8 cellular contexts compared by ENCODE assay signal in the genomic region with DNA sequence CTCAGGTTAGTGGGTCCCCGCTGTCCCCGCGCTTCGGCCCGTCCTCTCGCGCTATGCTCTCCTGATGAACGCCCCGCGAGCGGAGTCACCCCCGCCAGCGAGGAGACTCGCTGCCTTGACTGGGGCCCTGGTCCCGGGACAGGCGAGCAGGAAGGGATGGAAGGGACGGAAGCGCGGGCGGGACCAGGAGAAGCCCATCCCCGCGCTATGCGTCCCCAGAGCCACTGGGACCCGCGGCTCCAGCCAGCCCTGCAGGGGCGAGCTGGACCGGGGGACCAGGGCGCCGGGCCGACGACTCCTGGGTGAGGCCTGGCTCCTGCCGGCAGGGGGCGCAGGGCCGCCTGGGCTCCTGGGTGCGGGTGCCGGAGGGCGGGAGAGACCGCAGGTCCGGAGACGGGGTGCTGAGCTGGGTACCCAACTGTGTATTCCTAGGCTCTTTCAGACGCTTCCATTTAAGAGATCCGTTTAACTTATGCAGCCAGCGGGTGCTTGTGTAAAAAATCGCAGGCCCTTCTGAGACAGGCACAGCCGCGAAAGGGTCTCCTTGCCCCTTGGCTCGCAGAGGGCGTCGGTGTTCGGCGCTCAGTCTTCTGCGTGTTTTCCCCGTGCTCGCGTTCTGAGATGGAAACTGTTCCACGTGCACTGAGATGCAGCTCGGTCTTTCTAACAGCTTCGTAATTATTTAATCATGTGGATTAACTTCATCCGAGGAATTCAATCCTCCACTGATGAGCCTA. TPM values are rescaled to one million over a fixed set of nuclear protein-coding genes. Genes with fewer than 3 reads are reported as not detected.
DNase-seq lines count a peak whose midpoint lies in the region; TF ChIP-seq lines count a peak whose summit lies in the region.

No MANE protein-coding gene starts in this region.

- H3K4me3 ChIP-seq in GM12864 (ENCODE audit: low read depth, low read length), result peak overlapping the region; percentile 77

- DNase-seq in GM12864 (ENCODE audit: low read depth), result no peak
- DNase-seq in HEK293T (ENCODE audit: extremely low spot score), result peak; percentile 81
- peak; percentile 60 for DNase-seq in NCI-H1092 (lab: John Stamatoyannopoulos, UW)
- peak; percentile 64 to 67 for DNase-seq in activated CD4-positive, alpha-beta T cell treated with anti-CD3 and anti-CD28 coated beads for 24 hours (ENCODE audit: low read depth in 2 of 2)
- DNase-seq in cerebellum (ENCODE audit: low spot score), result peak; percentile 71
- DNase-seq in kidney glomerular epithelial cell (lab: John Stamatoyannopoulos, UW), result peak; percentile 76
- peak; percentile 59 to 79 for DNase-seq in stimulated activated CD4-positive, alpha-beta T cell treated with anti-CD3 and anti-CD28 coated beads, Interleukin-15, amount 100 ng/mL, for 1 hour (ENCODE audit: low read depth in 1 of 2, low spot score in 1 of 2)
- DNase-seq in NCI-H1105 (lab: John Stamatoyannopoulos, UW), result no peak

- POLR2A ChIA-PET in HEK293T (lab: Yijun Ruan, JAX), result no interaction called here

- CTCF ChIA-PET in HEK293T (lab: Yijun Ruan, JAX), result interaction anchor here (0.6 to 1.5 kb wide), 8 partner anchors 8 to 153 kb away, joined by 3 to 5 read pairs (median 3); no protein-coding TSS in a partner anchor

- TF ChIP-seq CTCF in GM12864 (IDR thresholded peaks at IDR 0.05; ENCODE audit: low read depth, low read length, missing control alignments), result peak; percentile 83

TF ChIP-seq in HEK293T, 16 proteins besides CTCF, POLR2A, EP300 and RAD21:
- TF ChIP-seq FOXA1 (IDR thresholded peaks at IDR 0.05) (no peak), LEF1 (IDR thresholded peaks at IDR 0.05; ENCODE audit: borderline replicate concordance) (no peak), SUZ12 (IDR thresholded peaks at IDR 0.05) (no peak), ELF4 (IDR thresholded peaks at IDR 0.05) (peak; percentile 22; the same call in 1 of the 2 replicates), HDGF (IDR thresholded peaks at IDR 0.05; ENCODE audit: borderline replicate concordance) (no peak), CTBP1 (IDR thresholded peaks at IDR 0.05; ENCODE audit: borderline replicate concordance) (no peak), L3MBTL2 (conservative IDR thresholded peaks at IDR 0.05) (peak; percentile 91), BHLHE40 (IDR thresholded peaks at IDR 0.05; ENCODE audit: borderline replicate concordance) (no peak), FOXM1 (IDR thresholded peaks at IDR 0.05; ENCODE audit: borderline replicate concordance) (no peak), ZNF384 (IDR thresholded peaks at IDR 0.05) (no peak), ARNT (IDR thresholded peaks at IDR 0.05) (no peak), FOXK2 (IDR thresholded peaks at IDR 0.05) (no peak), NFRKB (IDR thresholded peaks at IDR 0.05) (no peak), SP1 (IDR thresholded peaks at IDR 0.05) (no peak)
- TF ChIP-seq, protein P1, sequence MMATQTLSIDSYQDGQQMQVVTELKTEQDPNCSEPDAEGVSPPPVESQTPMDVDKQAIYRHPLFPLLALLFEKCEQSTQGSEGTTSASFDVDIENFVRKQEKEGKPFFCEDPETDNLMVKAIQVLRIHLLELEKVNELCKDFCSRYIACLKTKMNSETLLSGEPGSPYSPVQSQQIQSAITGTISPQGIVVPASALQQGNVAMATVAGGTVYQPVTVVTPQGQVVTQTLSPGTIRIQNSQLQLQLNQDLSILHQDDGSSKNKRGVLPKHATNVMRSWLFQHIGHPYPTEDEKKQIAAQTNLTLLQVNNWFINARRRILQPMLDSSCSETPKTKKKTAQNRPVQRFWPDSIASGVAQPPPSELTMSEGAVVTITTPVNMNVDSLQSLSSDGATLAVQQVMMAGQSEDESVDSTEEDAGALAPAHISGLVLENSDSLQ (IDR thresholded peaks at IDR 0.05), result no peak

RNA-seq across cellular contexts. Expression of gene SYCP2, which starts 0.6 kb away (rescaled TPM):
- total RNA-seq in cerebellum, result 4.2 TPM

RNA-seq across cellular contexts. Expression of gene PPP1R3D, which starts 6.1 kb away (rescaled TPM):
- total RNA-seq in cerebellum, result 3.6 TPM

RNA-seq across cellular contexts. Expression of gene FAM217B, which starts 6.2 kb away (rescaled TPM):
- total RNA-seq in cerebellum, result 10.1 TPM

RNA-seq across cellular contexts. Expression of gene CDH26, which starts 24.2 kb away (rescaled TPM):
- total RNA-seq in cerebellum, result 1.2 TPM

Comparison
In these comparisons a context has a peak if more than half of its experiments do, and no peak if none do; other contexts are left out.
1. DNase-seq: peak in HEK293T (single experiment), NCI-H1092 (single experiment), activated CD4-positive, alpha-beta T cell treated with anti-CD3 and anti-CD28 coated beads for 24 hours (2 of 2), cerebellum (single experiment), kidney glomerular epithelial cell (single experiment) and stimulated activated CD4-positive, alpha-beta T cell treated with anti-CD3 and anti-CD28 coated beads, Interleukin-15, amount 100 ng/mL, for 1 hour (2 of 2); none in GM12864 (single experiment) and NCI-H1105 (single experiment).